Comparison of ENCODE assay signal across 12 cellular contexts in the genomic region with DNA sequence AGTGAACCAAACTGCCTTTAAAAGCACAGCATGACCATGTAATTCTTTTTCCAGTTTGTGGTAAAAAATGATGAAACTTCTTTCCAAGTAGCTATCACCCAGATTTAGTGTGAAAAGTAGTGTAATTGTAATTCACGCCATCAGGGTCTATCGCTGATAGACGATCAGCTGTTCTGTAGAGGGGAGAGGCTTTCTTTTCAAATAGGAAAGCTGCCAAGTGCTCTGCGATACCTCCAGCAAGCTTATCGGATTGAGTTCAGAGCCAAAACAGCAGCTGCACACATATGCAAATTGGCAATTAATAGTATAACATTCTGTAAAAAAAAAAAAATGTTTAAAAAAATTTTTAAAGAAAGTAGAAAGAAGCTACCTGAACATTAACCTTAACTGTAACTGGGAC.
DNase-seq lines count a peak whose midpoint lies in the region; ATAC-seq and TF ChIP-seq lines count a peak whose summit lies in the region.
"Had no signal": no experiment of that assay in that cellular context is flagged by ENCODE, and none has a peak within 500 bp of the region (broad histone marks: within the 10 kb centered on the region; RNA-seq: fewer than 3 reads in every experiment).

No MANE protein-coding gene starts in this region.

- no peak overlapping the region for H3K4me2 ChIP-seq in neuronal stem cell (ENCODE audit: insufficient read depth, low read length, poor library complexity, severe bottlenecking)

- H3K27ac ChIP-seq in neuronal stem cell (replicated peaks; ENCODE audit: low read length) (no peak overlapping the region), substantia nigra (ENCODE audit: low read depth, low read length, poor library complexity, severe bottlenecking) (no peak overlapping the region)

- intact Hi-C loops in activated CD4-positive, alpha-beta T cell treated with anti-CD3 and anti-CD28 coated beads for 36 hours (cut with DNase I, micrococcal nuclease), result no loop called here
- intact Hi-C loops in activated CD8-positive, alpha-beta T cell treated with anti-CD3 and anti-CD28 coated beads for 36 hours (cut with micrococcal nuclease), result loop anchor here (10.0 kb wide), 1 partner anchor 172 kb away; no protein-coding TSS in a partner anchor
- intact Hi-C loops in natural killer cell (cut with micrococcal nuclease), result no loop called here

- peaks cover 9% of the 10 kb centered on the region for H3K36me3 Mint-ChIP-seq in activated CD4-positive, alpha-beta T cell treated with anti-CD3 and anti-CD28 coated beads for 36 hours (ENCODE audit: low read depth)
- H3K36me3 Mint-ChIP-seq in activated CD8-positive, alpha-beta T cell treated with anti-CD3 and anti-CD28 coated beads for 36 hours (ENCODE audit: low read depth), result peaks cover 4% of the 10 kb centered on the region
- no peaks in the 10 kb centered on the region for H3K36me3 Mint-ChIP-seq in natural killer cell

- no peaks in the 10 kb centered on the region for H3K9me3 ChIP-seq in neuronal stem cell (replicated peaks in 1 of 2; ENCODE audit: control insufficient read depth in 2 of 2, insufficient read depth in 1 of 2, low read depth in 1 of 2, low read length in 2 of 2)

- peaks cover 53% of the 10 kb centered on the region for H3K4me1 Mint-ChIP-seq in activated CD4-positive, alpha-beta T cell treated with anti-CD3 and anti-CD28 coated beads for 36 hours
- peaks cover 45% of the 10 kb centered on the region for H3K4me1 Mint-ChIP-seq in activated CD8-positive, alpha-beta T cell treated with anti-CD3 and anti-CD28 coated beads for 36 hours (ENCODE audit: low read depth)
- H3K4me1 Mint-ChIP-seq in natural killer cell, result peaks cover 31 to 32% of the 10 kb centered on the region in 2 donors

- no peak for DNase-seq in activated CD4-positive, alpha-beta T cell treated with anti-CD3 and anti-CD28 coated beads for 36 hours
- no peak for DNase-seq in activated CD4-positive, alpha-beta T cell treated with anti-CD3 and anti-CD28 coated beads, Interleukin-2, amount 50 U/mL, for 48 hours
- peak; percentile 82 for DNase-seq in NCI-H1105 treated with DMSO at 0.1 percent for 48 hours (lab: John Stamatoyannopoulos, UW)
- no peak for DNase-seq in activated CD8-positive, alpha-beta T cell treated with anti-CD3 and anti-CD28 coated beads for 36 hours
- no peak for DNase-seq in natural killer cell
- no peak for DNase-seq in neuronal stem cell (ENCODE audit: low spot score)
- DNase-seq in substantia nigra (lab: John Stamatoyannopoulos, UW), result no peak
- DNase-seq: activated CD4-positive, alpha-beta T cell treated with anti-CD3 and anti-CD28 coated beads for 1 hour; dermis blood vessel endothelial cell; foreskin keratinocyte; NCI-H510A treated with DMSO at 0.1 percent for 48 hours had no signal

- H3K4ac ChIP-seq in neuronal stem cell (ENCODE audit: low read length), result no peak overlapping the region

- H2BK120ac ChIP-seq in neuronal stem cell (ENCODE audit: low read depth, low read length), result no peak overlapping the region

- no peak for TF ChIP-seq CTCF in activated CD8-positive, alpha-beta T cell treated with anti-CD3 and anti-CD28 coated beads for 36 hours (IDR thresholded peaks at IDR 0.05)
- TF ChIP-seq CTCF in natural killer cell (IDR thresholded peaks at IDR 0.05), result no peak

- no peak overlapping the region for H4K91ac ChIP-seq in neuronal stem cell (ENCODE audit: low read depth, low read length, poor library complexity)

- H2BK15ac ChIP-seq in neuronal stem cell (ENCODE audit: low read length), result no peak overlapping the region

- H3K4me3 ChIP-seq in neuronal stem cell (ENCODE audit: low read length in 2 of 2), result no peak overlapping the region

- peak overlapping the region; percentile 91 for H3K4me3 Mint-ChIP-seq in activated CD4-positive, alpha-beta T cell treated with anti-CD3 and anti-CD28 coated beads for 36 hours
- H3K4me3 Mint-ChIP-seq in activated CD8-positive, alpha-beta T cell treated with anti-CD3 and anti-CD28 coated beads for 36 hours, result peak overlapping the region; percentile 78
- peak overlapping the region; percentile 94 for H3K4me3 Mint-ChIP-seq in natural killer cell

- no peaks in the 10 kb centered on the region for H3K27me3 ChIP-seq in neuronal stem cell (ENCODE audit: control insufficient read depth in 3 of 3, insufficient read depth in 3 of 3, low read depth in 1 of 3, low read length in 3 of 3)
- H3K27me3 ChIP-seq: foreskin keratinocyte had no signal

- H3K18ac ChIP-seq in neuronal stem cell (ENCODE audit: low read length), result no peak overlapping the region

- H4K8ac ChIP-seq in neuronal stem cell (ENCODE audit: low read depth, low read length), result no peak overlapping the region

- H3K4me1 ChIP-seq in neuronal stem cell (ENCODE audit: control insufficient read depth in 2 of 2, insufficient read depth in 1 of 2, low read depth in 1 of 2, low read length in 2 of 2), result peaks cover 0 to 15% of the 10 kb centered on the region in 2 donors

- POLR2A ChIA-PET in activated CD4-positive, alpha-beta T cell treated with anti-CD3 and anti-CD28 coated beads for 36 hours (lab: Charles Lee), result interaction anchor here (1.2 kb wide), 1 partner anchor 62 kb away, joined by 3 read pairs; the partner anchor contains the start of gene PSMD14
- POLR2A ChIA-PET in activated CD8-positive, alpha-beta T cell treated with anti-CD3 and anti-CD28 coated beads for 36 hours (lab: Charles Lee), result no interaction called here

- H3K27me3 Mint-ChIP-seq in activated CD4-positive, alpha-beta T cell treated with anti-CD3 and anti-CD28 coated beads for 36 hours, result no peaks in the 10 kb centered on the region
- H3K27me3 Mint-ChIP-seq in activated CD8-positive, alpha-beta T cell treated with anti-CD3 and anti-CD28 coated beads for 36 hours, result peaks cover 10% of the 10 kb centered on the region
- H3K27me3 Mint-ChIP-seq in natural killer cell (ENCODE audit: low read depth in 2 of 2), result no peaks in the 10 kb centered on the region

- H3K23ac ChIP-seq in neuronal stem cell (ENCODE audit: low read depth, low read length, poor library complexity), result no peak overlapping the region

- H2BK12ac ChIP-seq in neuronal stem cell (ENCODE audit: low read length), result no peak overlapping the region

- no peak overlapping the region for H2BK5ac ChIP-seq in neuronal stem cell (ENCODE audit: low read length)

- H3K79me1 ChIP-seq in neuronal stem cell (ENCODE audit: low read depth, low read length), result no peaks in the 10 kb centered on the region

- ATAC-seq in activated CD4-positive, alpha-beta T cell treated with anti-CD3 and anti-CD28 coated beads for 36 hours, result no peak
- no peak for ATAC-seq in activated CD8-positive, alpha-beta T cell treated with anti-CD3 and anti-CD28 coated beads for 36 hours
- no peak for ATAC-seq in natural killer cell
- no peak for ATAC-seq in GM19324 (IDR thresholded peaks at IDR 0.05; ENCODE audit: low FRiP score, unreplicated experiment)
- ATAC-seq: foreskin keratinocyte had no signal

- H2AFZ ChIP-seq in neuronal stem cell (ENCODE audit: low read length), result no peak overlapping the region

- no peak overlapping the region for H3K9ac ChIP-seq in neuronal stem cell (ENCODE audit: low read depth, low read length, poor library complexity)

- no peak overlapping the region for H3K14ac ChIP-seq in neuronal stem cell (ENCODE audit: low read length)

- H3K36me3 ChIP-seq in neuronal stem cell (replicated peaks in 1 of 2; ENCODE audit: control insufficient read depth in 2 of 2, insufficient read depth in 2 of 2, low read length in 2 of 2), result no peaks in the 10 kb centered on the region

- no CpG with 5 or more reads among the region's 5 CpGs for WGBS in neuronal stem cell (ENCODE audit: extremely low coverage in 2 of 2, insufficient read length in 2 of 2, insufficient replicate concordance in 1 of 2), 2 donors

- CTCF ChIA-PET in activated CD4-positive, alpha-beta T cell treated with anti-CD3 and anti-CD28 coated beads for 36 hours (lab: Charles Lee), result interaction anchor here (0.8 to 2.0 kb wide), 6 partner anchors 9 to 124 kb away, joined by 3 to 9 read pairs (median 4); no protein-coding TSS in a partner anchor
- CTCF ChIA-PET in activated CD8-positive, alpha-beta T cell treated with anti-CD3 and anti-CD28 coated beads for 36 hours (lab: Charles Lee), result interaction anchor here (0.7 to 1.6 kb wide), 5 partner anchors 9 to 32 kb away, joined by 3 to 6 read pairs (median 3); no protein-coding TSS in a partner anchor

- H3K9me3 Mint-ChIP-seq in activated CD4-positive, alpha-beta T cell treated with anti-CD3 and anti-CD28 coated beads for 36 hours (ENCODE audit: low read depth), result no peaks in the 10 kb centered on the region
- H3K9me3 Mint-ChIP-seq in activated CD8-positive, alpha-beta T cell treated with anti-CD3 and anti-CD28 coated beads for 36 hours, result no peaks in the 10 kb centered on the region
- no peaks in the 10 kb centered on the region for H3K9me3 Mint-ChIP-seq in natural killer cell

- H2AK5ac ChIP-seq in neuronal stem cell (ENCODE audit: low read depth, low read length), result no peak overlapping the region

- H3K27ac Mint-ChIP-seq in activated CD4-positive, alpha-beta T cell treated with anti-CD3 and anti-CD28 coated beads for 36 hours, result peak overlapping the region; percentile 61
- H3K27ac Mint-ChIP-seq in activated CD8-positive, alpha-beta T cell treated with anti-CD3 and anti-CD28 coated beads for 36 hours, result peak overlapping the region; percentile 25
- no peak overlapping the region for H3K27ac Mint-ChIP-seq in natural killer cell

Comparison
In these comparisons a context has a peak if more than half of its experiments do, and no peak if none do; other contexts are left out.
1. H3K27ac Mint-ChIP-seq: peak in activated CD4-positive, alpha-beta T cell treated with anti-CD3 and anti-CD28 coated beads for 36 hours (single experiment) and activated CD8-positive, alpha-beta T cell treated with anti-CD3 and anti-CD28 coated beads for 36 hours (single experiment); none in natural killer cell (0 of 2).
2. Peak in every context shown above with its lines, with median percentiles within 50 percentile points of each other: H3K4me3 Mint-ChIP-seq.